ENCODE assay signal across 27 cellular contexts in genomic region chr15:30921106-30921505, GRCh38. TPM values are rescaled to one million over a fixed set of nuclear protein-coding genes. Genes with fewer than 3 reads are reported as not detected.
DNase-seq lines count a peak whose midpoint lies in the region; ATAC-seq and TF ChIP-seq lines count a peak whose summit lies in the region.
"Had no signal": no experiment of that assay in that cellular context is flagged by ENCODE, and none has a peak within 500 bp of the region (broad histone marks: within the 10 kb centered on the region; RNA-seq: fewer than 3 reads in every experiment).

No MANE protein-coding gene starts in this region.

- no peaks in the 10 kb centered on the region for H3K9me2 ChIP-seq in OCI-LY1 (ENCODE audit: low read depth, low read length)

- H3K9me3 Mint-ChIP-seq in endodermal cell (no peaks in the 10 kb centered on the region), Caco-2 (ENCODE audit: unreplicated experiment) (no peaks in the 10 kb centered on the region)
- H3K9me3 Mint-ChIP-seq: activated naive CD8-positive, alpha-beta T cell treated with anti-CD3 and anti-CD28 coated beads, Interleukin-2, amount 50 U/mL, for 24 hours; naive B cell; T-helper 2 cell treated with Interferon-gamma antibody and Interleukin-4, amounts not matched to agents 5 μg/mL and 100 μg/mL, for 36 hours had no signal

- no TSS peak for BruUV-seq in Caco-2 (replicated peaks; lab: Mats Ljungman, UMichigan)

- peaks cover 15% of the 10 kb centered on the region for H3K4me1 Mint-ChIP-seq in endodermal cell
- H3K4me1 Mint-ChIP-seq in Caco-2 (ENCODE audit: low read depth, unreplicated experiment) = no peaks in the 10 kb centered on the region
- H3K4me1 Mint-ChIP-seq: activated CD4-positive, alpha-beta T cell treated with anti-CD3 and anti-CD28 coated beads for 36 hours; activated naive CD8-positive, alpha-beta T cell treated with anti-CD3 and anti-CD28 coated beads, Interleukin-2, amount 50 U/mL, for 24 hours had no signal

- ATAC-seq in GM18858 (IDR thresholded peaks at IDR 0.05; ENCODE audit: unreplicated experiment) = no peak
- ATAC-seq: activated CD4-positive, alpha-beta T cell treated with anti-CD3 and anti-CD28 coated beads for 36 hours; activated CD8-positive, alpha-beta T cell treated with anti-CD3 and anti-CD28 coated beads, Interleukin-2, amount 10 ng/mL, durations not matched to agents 7 days and 5 days; activated naive CD8-positive, alpha-beta T cell treated with anti-CD3 and anti-CD28 coated beads, Interleukin-2, amount 50 U/mL, for 24 hours; esophagus mucosa had no signal

- POLR2A ChIA-PET in Caco-2 (lab: Charles Lee) = no interaction called here

- H2AFZ ChIP-seq in OCI-LY1 (ENCODE audit: low read length) (no peak overlapping the region), parathyroid adenoma (no peak overlapping the region)

- peak overlapping the region in 8 of 11 experiments; percentile 50 to 97 (median 88); a peak in 15 of 22 replicates for H3K4me2 ChIP-seq in BLaER1 treated with 17β-estradiol and CSF1 and Interleukin-3, amounts not matched to agents 10 nM and 100 nM
- H3K4me2 ChIP-seq in OCI-LY1 (ENCODE audit: low read length) = peak overlapping the region; percentile 21; the same call in 1 of the 2 replicates
- peak overlapping the region; percentile 33 for H3K4me2 ChIP-seq in parathyroid adenoma (ENCODE audit: low read length)

- DNase-seq in endodermal cell (no peak), Caco-2 (no peak)
- no peak for DNase-seq in stimulated activated CD4-positive, alpha-beta T cell treated with anti-CD3 and anti-CD28 coated beads, Interleukin-2, amount 100 ng/mL, for 48 hours
- no peak for DNase-seq in activated CD8-positive, alpha-beta memory T cell treated with anti-CD3 and anti-CD28 coated beads, Interleukin-2, amount 50 U/mL, for 4 hours
- DNase-seq: activated CD4-positive, alpha-beta T cell treated with anti-CD3 and anti-CD28 coated beads for 36 hours; activated CD8-positive, alpha-beta T cell treated with anti-CD3 and anti-CD28 coated beads, Interleukin-2, amount 10 ng/mL, durations not matched to agents 7 days and 5 days; activated gamma-delta T cell treated with Interleukin-2 at 50 U/mL for 16 hours; activated naive CD8-positive, alpha-beta T cell treated with anti-CD3 and anti-CD28 coated beads, Interleukin-2, amount 50 U/mL, for 24 hours; activated T-cell treated with anti-CD3 and anti-CD28 coated beads for 4 hours; cortex of kidney; GDM1; HCEC 1CT; mammary epithelial cell; MV-4-11; naive B cell; NCI-H524 treated with DMSO at 0.1 percent for 48 hours; NK-92 treated with Interleukin-12 subunit alpha and Interleukin-12 subunit beta, amount 100 ng/mL, for 24 hours; small intestine; stimulated activated CD4-positive, alpha-beta T cell treated with anti-CD3 and anti-CD28 coated beads, Interleukin-1b, Interleukin-23, amount 100 ng/mL, for 48 hours had no signal

- H4K20me1 ChIP-seq in BLaER1 treated with 17β-estradiol and CSF1 and Interleukin-3, amounts not matched to agents 10 nM and 100 nM = no peaks in the 10 kb centered on the region; a peak in 2 of 22 replicates
- no peaks in the 10 kb centered on the region for H4K20me1 ChIP-seq in OCI-LY1 (ENCODE audit: insufficient read depth, low read length)

- H3K36me3 Mint-ChIP-seq in endodermal cell (ENCODE audit: low read depth) (peaks cover 58% of the 10 kb centered on the region), Caco-2 (ENCODE audit: insufficient read depth, unreplicated experiment) (peaks cover 37% of the 10 kb centered on the region)

- H3K79me2 ChIP-seq in OCI-LY1 (ENCODE audit: insufficient read depth, low read length) = no peaks in the 10 kb centered on the region
- no peaks in the 10 kb centered on the region for H3K79me2 ChIP-seq in parathyroid adenoma

- no peaks in the 10 kb centered on the region for H3K27me3 ChIP-seq in BLaER1 treated with 17β-estradiol and CSF1 and Interleukin-3, amounts not matched to agents 10 nM and 100 nM
- H3K27me3 ChIP-seq in OCI-LY1 (ENCODE audit: insufficient read depth, low read length) = no peaks in the 10 kb centered on the region
- H3K27me3 ChIP-seq in endodermal cell (ENCODE audit: control insufficient read depth, insufficient read depth, low read length, poor library complexity, severe bottlenecking) = no peaks in the 10 kb centered on the region
- H3K27me3 ChIP-seq in parathyroid adenoma (ENCODE audit: control insufficient read depth, insufficient read depth, low read length) = no peaks in the 10 kb centered on the region
- no peaks in the 10 kb centered on the region for H3K27me3 ChIP-seq in Caco-2 (replicated peaks; ENCODE audit: control insufficient read depth, insufficient read depth, low read length)
- H3K27me3 ChIP-seq: heart right ventricle had no signal

- H3K27ac Mint-ChIP-seq in endodermal cell = no peak overlapping the region
- no peak overlapping the region for H3K27ac Mint-ChIP-seq in Caco-2 (ENCODE audit: unreplicated experiment)
- H3K27ac Mint-ChIP-seq: activated CD4-positive, alpha-beta T cell treated with anti-CD3 and anti-CD28 coated beads for 36 hours; activated CD8-positive, alpha-beta T cell treated with anti-CD3 and anti-CD28 coated beads, Interleukin-2, amount 10 ng/mL, durations not matched to agents 7 days and 5 days; activated naive CD8-positive, alpha-beta T cell treated with anti-CD3 and anti-CD28 coated beads, Interleukin-2, amount 50 U/mL, for 24 hours; B cell; T-helper 2 cell treated with Interferon-gamma antibody and Interleukin-4, amounts not matched to agents 5 μg/mL and 100 μg/mL, for 36 hours had no signal

- TF ChIP-seq CTCF in OCI-LY1 (IDR thresholded peaks at IDR 0.05; ENCODE audit: low read length) (no peak), endodermal cell (conservative IDR thresholded peaks at IDR 0.05) (no peak), parathyroid adenoma (IDR thresholded peaks at IDR 0.05) (no peak), Caco-2 (IDR thresholded peaks at IDR 0.05; ENCODE audit: insufficient read depth in 1 of 2, low read depth in 1 of 2, low read length in 1 of 2, severe bottlenecking in 1 of 2, unreplicated experiment in 1 of 2) (no peak)

- peak overlapping the region in 4 of 11 experiments; percentile 60 to 75 (median 68); a peak in 7 of 22 replicates for H3K9ac ChIP-seq in BLaER1 treated with 17β-estradiol and CSF1 and Interleukin-3, amounts not matched to agents 10 nM and 100 nM
- H3K9ac ChIP-seq in OCI-LY1 (ENCODE audit: low read length) = peak overlapping the region; percentile 61; the same call in 1 of the 2 replicates
- H3K9ac ChIP-seq in endodermal cell (ENCODE audit: extremely low read depth, low read length, poor library complexity, severe bottlenecking) = no peak overlapping the region
- H3K9ac ChIP-seq in parathyroid adenoma = no peak overlapping the region

- peaks cover 29 to 81% (median 41%) of the 10 kb centered on the region in 11 experiments; a peak in 21 of 22 replicates for H3K36me3 ChIP-seq in BLaER1 treated with 17β-estradiol and CSF1 and Interleukin-3, amounts not matched to agents 10 nM and 100 nM
- H3K36me3 ChIP-seq in OCI-LY1 (ENCODE audit: insufficient read depth, low read length) (peaks cover 52% of the 10 kb centered on the region), endodermal cell (ENCODE audit: control insufficient read depth, insufficient read depth, low read length) (peaks cover 74% of the 10 kb centered on the region), parathyroid adenoma (ENCODE audit: control insufficient read depth, insufficient read depth, low read length) (no peaks in the 10 kb centered on the region), Caco-2 (ENCODE audit: control insufficient read depth, insufficient read depth, low read length) (no peaks in the 10 kb centered on the region; the same call in none of the 2 replicates)

- peaks cover 41 to 70% (median 67%) of the 10 kb centered on the region in 10 experiments for H3K4me1 ChIP-seq in BLaER1 treated with 17β-estradiol and CSF1 and Interleukin-3, amounts not matched to agents 10 nM and 100 nM
- H3K4me1 ChIP-seq in OCI-LY1 (ENCODE audit: insufficient read depth, low read length, severe bottlenecking) = peaks cover 70% of the 10 kb centered on the region
- peaks cover 12% of the 10 kb centered on the region for H3K4me1 ChIP-seq in endodermal cell (ENCODE audit: control insufficient read depth, insufficient read depth, low read length)
- no peaks in the 10 kb centered on the region for H3K4me1 ChIP-seq in parathyroid adenoma
- no peaks in the 10 kb centered on the region for H3K4me1 ChIP-seq in Caco-2

- H3K27ac ChIP-seq in BLaER1 treated with 17β-estradiol and CSF1 and Interleukin-3, amounts not matched to agents 10 nM and 100 nM = peak overlapping the region in 7 of 11 experiments; percentile 66 to 83 (median 75); a peak in 12 of 22 replicates
- H3K27ac ChIP-seq in OCI-LY1 (ENCODE audit: low read depth, low read length, poor library complexity, severe bottlenecking) = peak overlapping the region; percentile 85
- peak overlapping the region; percentile 36 for H3K27ac ChIP-seq in endodermal cell (ENCODE audit: low read depth, low read length)
- H3K27ac ChIP-seq in parathyroid adenoma = no peak overlapping the region

- intact Hi-C loops in Caco-2 (cut with micrococcal nuclease; ENCODE audit: unreplicated experiment) = no loop called here

- CTCF ChIA-PET in Caco-2 (lab: Charles Lee) = no interaction called here

- H3K4me3 Mint-ChIP-seq in endodermal cell (no peak overlapping the region), Caco-2 (ENCODE audit: unreplicated experiment) (no peak overlapping the region)
- H3K4me3 Mint-ChIP-seq: activated CD4-positive, alpha-beta T cell treated with anti-CD3 and anti-CD28 coated beads for 36 hours; activated CD8-positive, alpha-beta T cell treated with anti-CD3 and anti-CD28 coated beads, Interleukin-2, amount 10 ng/mL, durations not matched to agents 7 days and 5 days; activated naive CD8-positive, alpha-beta T cell treated with anti-CD3 and anti-CD28 coated beads, Interleukin-2, amount 50 U/mL, for 24 hours; B cell; naive B cell; T-helper 2 cell treated with Interferon-gamma antibody and Interleukin-4, amounts not matched to agents 5 μg/mL and 100 μg/mL, for 36 hours had no signal

- H3K4me3 ChIP-seq in BLaER1 treated with 17β-estradiol and CSF1 and Interleukin-3, amounts not matched to agents 10 nM and 100 nM = no peak overlapping the region
- H3K4me3 ChIP-seq in OCI-LY1 (ENCODE audit: low read depth, low read length, poor library complexity, severe bottlenecking) (no peak overlapping the region), endodermal cell (ENCODE audit: low read length) (no peak overlapping the region), parathyroid adenoma (ENCODE audit: low read depth, low read length) (no peak overlapping the region), Caco-2 (ENCODE audit: low read depth, low read length) (no peak overlapping the region)
- H3K4me3 ChIP-seq: heart right ventricle had no signal

- H3K27me3 Mint-ChIP-seq in endodermal cell (ENCODE audit: insufficient read depth) (no peaks in the 10 kb centered on the region), Caco-2 (ENCODE audit: insufficient read depth, unreplicated experiment) (no peaks in the 10 kb centered on the region)
- H3K27me3 Mint-ChIP-seq: activated CD4-positive, alpha-beta T cell treated with anti-CD3 and anti-CD28 coated beads for 36 hours; activated naive CD8-positive, alpha-beta T cell treated with anti-CD3 and anti-CD28 coated beads, Interleukin-2, amount 50 U/mL, for 24 hours; B cell; naive B cell had no signal

- no peaks in the 10 kb centered on the region for H3K9me3 ChIP-seq in BLaER1 treated with 17β-estradiol and CSF1 and Interleukin-3, amounts not matched to agents 10 nM and 100 nM (replicated peaks in 1 of 11)
- no peaks in the 10 kb centered on the region for H3K9me3 ChIP-seq in OCI-LY1 (ENCODE audit: low read length)
- no peaks in the 10 kb centered on the region for H3K9me3 ChIP-seq in endodermal cell (ENCODE audit: control insufficient read depth, low read length)
- no peaks in the 10 kb centered on the region for H3K9me3 ChIP-seq in parathyroid adenoma (ENCODE audit: control insufficient read depth, low read length)
- no peaks in the 10 kb centered on the region for H3K9me3 ChIP-seq in Caco-2
- H3K9me3 ChIP-seq: heart right ventricle had no signal

- no peaks in the 10 kb centered on the region for H3F3A ChIP-seq in OCI-LY1 (ENCODE audit: insufficient read depth, low read length)

- 93% methylated on average over 3 to 4 of the region's 4 CpGs for WGBS in endodermal cell (ENCODE audit: insufficient coverage in 1 of 2, insufficient read length in 1 of 2), 2 experiments

RNA-seq across cellular contexts. Expression of gene FAN1, which starts 17.4 kb away (rescaled TPM):
- total RNA-seq in endodermal cell (10 to 100 TPM; 20.0 to 25.9 TPM), Caco-2 (2022) (24.9 and 26.6 TPM in 2 replicates)
- 23.9 TPM for polyA plus RNA-seq in endodermal cell (2013, experiment 1 of 2)
- polyA plus RNA-seq in endodermal cell (2013, experiment 2 of 2) = 22.3 TPM

Comparison
In these comparisons a context has a peak if more than half of its experiments do, and no peak if none do; other contexts are left out.
1. H3K4me2 ChIP-seq: peak in every context shown above with its lines; median percentile 88 in BLaER1 treated with 17β-estradiol and CSF1 and Interleukin-3, amounts not matched to agents 10 nM and 100 nM; 33 in parathyroid adenoma; 21 in OCI-LY1.